2 cellular contexts compared by ENCODE assay signal in the genomic region with DNA sequence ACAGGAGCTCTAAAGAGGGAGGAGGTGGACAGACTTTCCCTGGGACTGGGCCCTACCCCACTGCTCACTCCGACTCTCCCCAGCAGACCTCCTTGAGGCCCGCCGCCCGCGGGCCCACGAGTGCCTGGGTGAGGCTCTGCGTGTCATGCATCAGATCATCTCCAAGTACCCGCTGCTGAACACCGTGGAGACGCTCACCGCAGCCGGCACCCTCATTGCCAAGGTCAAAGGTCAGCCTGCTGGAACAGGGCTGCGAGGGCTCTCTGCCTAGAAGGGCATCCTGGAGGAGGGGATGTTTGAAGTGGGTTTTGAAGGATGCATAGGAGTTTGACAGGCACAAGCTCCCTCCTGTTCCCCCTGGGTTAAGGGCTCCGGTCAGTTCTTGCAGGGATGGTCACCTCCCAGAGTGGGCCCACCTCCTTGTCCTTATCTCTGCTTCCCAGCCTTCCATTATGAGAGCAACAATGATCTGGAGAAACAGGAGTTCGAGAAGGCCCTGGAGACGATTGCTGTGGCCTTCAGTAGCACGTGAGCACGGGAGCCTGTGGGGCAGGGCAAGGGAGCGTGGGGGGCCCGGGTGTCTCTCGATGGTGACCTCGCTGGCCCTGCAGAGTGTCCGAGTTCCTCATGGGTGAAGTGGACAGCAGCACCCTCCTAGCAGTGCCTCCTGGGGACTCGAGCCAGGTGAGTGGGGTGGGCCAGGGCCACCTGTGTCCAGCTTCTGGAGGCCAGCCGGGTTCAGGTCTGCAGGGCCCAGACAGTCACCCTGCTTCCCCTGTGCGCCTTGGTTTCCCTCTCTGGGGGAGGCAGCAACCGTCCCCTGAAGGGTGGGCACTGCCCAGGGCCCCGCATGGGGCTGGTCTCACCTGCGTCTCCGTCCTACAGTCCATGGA.
TF ChIP-seq lines count a peak whose summit lies in the region.

No MANE protein-coding gene starts in this region.

TF ChIP-seq in HEK293, 187 proteins besides CTCF, POLR2A, EP300 and RAD21:
- TF ChIP-seq ZNF214 (tag by site-specific recombination; IDR thresholded peaks at IDR 0.05; ENCODE audit: borderline replicate concordance) = no peak
- TF ChIP-seq, protein P1, sequence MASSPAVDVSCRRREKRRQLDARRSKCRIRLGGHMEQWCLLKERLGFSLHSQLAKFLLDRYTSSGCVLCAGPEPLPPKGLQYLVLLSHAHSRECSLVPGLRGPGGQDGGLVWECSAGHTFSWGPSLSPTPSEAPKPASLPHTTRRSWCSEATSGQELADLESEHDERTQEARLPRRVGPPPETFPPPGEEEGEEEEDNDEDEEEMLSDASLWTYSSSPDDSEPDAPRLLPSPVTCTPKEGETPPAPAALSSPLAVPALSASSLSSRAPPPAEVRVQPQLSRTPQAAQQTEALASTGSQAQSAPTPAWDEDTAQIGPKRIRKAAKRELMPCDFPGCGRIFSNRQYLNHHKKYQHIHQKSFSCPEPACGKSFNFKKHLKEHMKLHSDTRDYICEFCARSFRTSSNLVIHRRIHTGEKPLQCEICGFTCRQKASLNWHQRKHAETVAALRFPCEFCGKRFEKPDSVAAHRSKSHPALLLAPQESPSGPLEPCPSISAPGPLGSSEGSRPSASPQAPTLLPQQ (tag by site-specific recombination; IDR thresholded peaks at IDR 0.05) = peak; percentile 59
- peak; percentile 74 for TF ChIP-seq ZFP69B (tag by site-specific recombination; IDR thresholded peaks at IDR 0.05)
- TF ChIP-seq ZFP3 (tag by site-specific recombination; IDR thresholded peaks at IDR 0.05; ENCODE audit: low read depth) = peak; percentile 96
- no peak for TF ChIP-seq ZNF23 (tag by site-specific recombination; IDR thresholded peaks at IDR 0.05; ENCODE audit: borderline replicate concordance)
- TF ChIP-seq ZNF555 (tag by site-specific recombination; conservative IDR thresholded peaks at IDR 0.05) = no peak
- TF ChIP-seq, protein P2, sequence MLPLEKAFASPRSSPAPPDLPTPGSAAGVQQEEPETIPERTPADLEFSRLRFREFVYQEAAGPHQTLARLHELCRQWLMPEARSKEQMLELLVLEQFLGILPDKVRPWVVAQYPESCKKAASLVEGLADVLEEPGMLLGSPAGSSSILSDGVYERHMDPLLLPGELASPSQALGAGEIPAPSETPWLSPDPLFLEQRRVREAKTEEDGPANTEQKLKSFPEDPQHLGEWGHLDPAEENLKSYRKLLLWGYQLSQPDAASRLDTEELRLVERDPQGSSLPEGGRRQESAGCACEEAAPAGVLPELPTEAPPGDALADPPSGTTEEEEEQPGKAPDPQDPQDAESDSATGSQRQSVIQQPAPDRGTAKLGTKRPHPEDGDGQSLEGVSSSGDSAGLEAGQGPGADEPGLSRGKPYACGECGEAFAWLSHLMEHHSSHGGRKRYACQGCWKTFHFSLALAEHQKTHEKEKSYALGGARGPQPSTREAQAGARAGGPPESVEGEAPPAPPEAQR (tag by site-specific recombination; IDR thresholded peaks at IDR 0.05) = no peak
- no peak for TF ChIP-seq TCF7L2 (IDR thresholded peaks at IDR 0.05; ENCODE audit: borderline replicate concordance, low read depth, low read length)

TF ChIP-seq in GM23338, 12 proteins besides CTCF, POLR2A, EP300 and RAD21:
- TF ChIP-seq, protein P3, sequence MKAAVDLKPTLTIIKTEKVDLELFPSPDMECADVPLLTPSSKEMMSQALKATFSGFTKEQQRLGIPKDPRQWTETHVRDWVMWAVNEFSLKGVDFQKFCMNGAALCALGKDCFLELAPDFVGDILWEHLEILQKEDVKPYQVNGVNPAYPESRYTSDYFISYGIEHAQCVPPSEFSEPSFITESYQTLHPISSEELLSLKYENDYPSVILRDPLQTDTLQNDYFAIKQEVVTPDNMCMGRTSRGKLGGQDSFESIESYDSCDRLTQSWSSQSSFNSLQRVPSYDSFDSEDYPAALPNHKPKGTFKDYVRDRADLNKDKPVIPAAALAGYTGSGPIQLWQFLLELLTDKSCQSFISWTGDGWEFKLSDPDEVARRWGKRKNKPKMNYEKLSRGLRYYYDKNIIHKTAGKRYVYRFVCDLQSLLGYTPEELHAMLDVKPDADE (IDR thresholded peaks at IDR 0.05) = no peak
- TF ChIP-seq, protein P4, sequence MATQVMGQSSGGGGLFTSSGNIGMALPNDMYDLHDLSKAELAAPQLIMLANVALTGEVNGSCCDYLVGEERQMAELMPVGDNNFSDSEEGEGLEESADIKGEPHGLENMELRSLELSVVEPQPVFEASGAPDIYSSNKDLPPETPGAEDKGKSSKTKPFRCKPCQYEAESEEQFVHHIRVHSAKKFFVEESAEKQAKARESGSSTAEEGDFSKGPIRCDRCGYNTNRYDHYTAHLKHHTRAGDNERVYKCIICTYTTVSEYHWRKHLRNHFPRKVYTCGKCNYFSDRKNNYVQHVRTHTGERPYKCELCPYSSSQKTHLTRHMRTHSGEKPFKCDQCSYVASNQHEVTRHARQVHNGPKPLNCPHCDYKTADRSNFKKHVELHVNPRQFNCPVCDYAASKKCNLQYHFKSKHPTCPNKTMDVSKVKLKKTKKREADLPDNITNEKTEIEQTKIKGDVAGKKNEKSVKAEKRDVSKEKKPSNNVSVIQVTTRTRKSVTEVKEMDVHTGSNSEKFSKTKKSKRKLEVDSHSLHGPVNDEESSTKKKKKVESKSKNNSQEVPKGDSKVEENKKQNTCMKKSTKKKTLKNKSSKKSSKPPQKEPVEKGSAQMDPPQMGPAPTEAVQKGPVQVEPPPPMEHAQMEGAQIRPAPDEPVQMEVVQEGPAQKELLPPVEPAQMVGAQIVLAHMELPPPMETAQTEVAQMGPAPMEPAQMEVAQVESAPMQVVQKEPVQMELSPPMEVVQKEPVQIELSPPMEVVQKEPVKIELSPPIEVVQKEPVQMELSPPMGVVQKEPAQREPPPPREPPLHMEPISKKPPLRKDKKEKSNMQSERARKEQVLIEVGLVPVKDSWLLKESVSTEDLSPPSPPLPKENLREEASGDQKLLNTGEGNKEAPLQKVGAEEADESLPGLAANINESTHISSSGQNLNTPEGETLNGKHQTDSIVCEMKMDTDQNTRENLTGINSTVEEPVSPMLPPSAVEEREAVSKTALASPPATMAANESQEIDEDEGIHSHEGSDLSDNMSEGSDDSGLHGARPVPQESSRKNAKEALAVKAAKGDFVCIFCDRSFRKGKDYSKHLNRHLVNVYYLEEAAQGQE (IDR thresholded peaks at IDR 0.05; ENCODE audit: unreplicated experiment) = no peak
